In the genomic region with DNA sequence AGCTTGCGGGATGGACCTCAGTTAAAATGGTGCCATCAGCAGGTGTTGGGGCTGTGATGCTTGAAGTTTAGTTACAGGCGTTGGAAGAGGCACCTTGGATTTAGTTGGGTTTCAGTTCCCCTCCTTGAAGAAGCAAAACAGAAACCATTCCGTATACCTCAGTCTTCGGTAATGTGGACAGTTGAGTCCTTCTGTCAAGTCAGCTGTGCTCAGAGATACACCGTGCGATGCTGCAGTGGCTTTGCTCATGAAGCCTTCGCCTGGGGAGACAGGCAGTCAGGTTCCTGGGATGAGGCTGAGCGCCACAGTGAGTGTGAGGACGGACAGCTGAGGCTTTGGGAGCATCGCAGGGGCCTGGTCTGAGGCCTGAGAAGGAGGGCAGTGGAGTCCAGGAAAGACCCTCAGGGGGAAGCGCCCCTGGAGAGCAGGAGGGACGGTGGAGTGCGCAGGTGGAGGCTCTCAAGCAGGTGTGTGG, we compare ENCODE assay signal across 8 cellular contexts. TPM values are rescaled to one million over a fixed set of nuclear protein-coding genes. Genes with fewer than 3 reads are reported as not detected.
DNase-seq lines count a peak whose midpoint lies in the region; ATAC-seq, FAIRE-seq and TF ChIP-seq lines count a peak whose summit lies in the region.

No MANE protein-coding gene starts in this region.

- H3K4me1 ChIP-seq in K562 (replicated peaks in 1 of 2; ENCODE audit: control insufficient read depth in 2 of 2, insufficient read depth in 2 of 2, low read length in 2 of 2) (peaks cover 17 to 36% of the 10 kb centered on the region in 2 experiments; a peak in 4 of 5 replicates), HAP-1 (peaks cover 8% of the 10 kb centered on the region)

- peaks cover 55% of the 10 kb centered on the region for H3K4me1 Mint-ChIP-seq in activated CD4-positive, alpha-beta memory T cell treated with anti-CD3 and anti-CD28 coated beads, Interleukin-2, amount 10 ng/mL, durations not matched to agents 7 days and 5 days

- TF ChIP-seq RAD21 in K562 (CRISPR knock-in tag; conservative IDR thresholded peaks at IDR 0.05 in 1 of 2, IDR thresholded peaks at IDR 0.05 in 1 of 2) = no peak

- H3K27me3 ChIP-seq in K562 (ENCODE audit: control insufficient read depth in 2 of 2, insufficient read depth in 2 of 2, low read length in 2 of 2) (no peaks in the 10 kb centered on the region), HAP-1 (ENCODE audit: low read depth) (no peaks in the 10 kb centered on the region)

- POLR2A ChIA-PET in K562 (lab: Yijun Ruan, JAX) = interaction anchor here (0.7 to 1.2 kb wide), 6 partner anchors 20 to 675 kb away, joined by 3 to 7 read pairs (median 3); no protein-coding TSS in a partner anchor
- POLR2A ChIA-PET in activated CD4-positive, alpha-beta memory T cell treated with anti-CD3 and anti-CD28 coated beads, Interleukin-2, amount 10 ng/mL, durations not matched to agents 7 days and 5 days (lab: Charles Lee) = no interaction called here

- in situ Hi-C loops in K562 (cut with MboI) (no loop called here), HAP-1 (cut with MboI; ENCODE audit: low sequenced_read_pairs) (no loop called here)

- DNase-seq in K562 (ENCODE audit: extremely low read depth in 1 of 4, low spot score in 3 of 4) = peak in 2 of 4 experiments; percentile 22 to 32
- DNase-seq in activated CD4-positive, alpha-beta memory T cell treated with anti-CD3 and anti-CD28 coated beads, Interleukin-2, amount 10 ng/mL, durations not matched to agents 7 days and 5 days = no peak
- DNase-seq in HAP-1 (ENCODE audit: low spot score in 2 of 2) = no peak
- no peak for DNase-seq in kidney glomerular epithelial cell (lab: John Stamatoyannopoulos, UW)

- H3K79me2 ChIP-seq in K562 (ENCODE audit: control insufficient read depth, insufficient read depth, low read length) = peaks cover 23% of the 10 kb centered on the region

- peaks cover 8% of the 10 kb centered on the region for H4K20me1 ChIP-seq in K562 (replicated peaks; ENCODE audit: control insufficient read depth, insufficient read depth, low read length)

- no peak overlapping the region for H3K27ac ChIP-seq in K562 (ENCODE audit: extremely low read depth, low read depth, low read length)

- 59% methylated on average over 9 of the region's 13 CpGs for WGBS in K562 (ENCODE audit: insufficient coverage, low coverage, missing lambda C conversion rate)

- TF ChIP-seq EP300 in K562 (IDR thresholded peaks at IDR 0.05; ENCODE audit: low read length) = no peak

- H3K9me1 ChIP-seq in K562 (ENCODE audit: control insufficient read depth, insufficient read depth, low read length) = no peaks in the 10 kb centered on the region

- no peak overlapping the region for H2AFZ ChIP-seq in K562 (ENCODE audit: low read depth, low read length)

- H3K27me3 Mint-ChIP-seq in activated CD4-positive, alpha-beta memory T cell treated with anti-CD3 and anti-CD28 coated beads, Interleukin-2, amount 10 ng/mL, durations not matched to agents 7 days and 5 days = no peaks in the 10 kb centered on the region

- TF ChIP-seq CTCF in K562 (IDR thresholded peaks at IDR 0.05 in 2 of 3, conservative IDR thresholded peaks at IDR 0.05 in 1 of 3; ENCODE audit: insufficient read depth in 2 of 3, low read depth in 1 of 3, low read length in 3 of 3) = no peak

- H3K4me3 ChIP-seq in K562 = no peak overlapping the region
- H3K4me3 ChIP-seq in HAP-1 = no peak overlapping the region

- CTCF ChIA-PET in K562 (lab: Yijun Ruan, JAX; ENCODE audit: low intra/inter-chr PET ratio) = no interaction called here
- CTCF ChIA-PET in activated CD4-positive, alpha-beta memory T cell treated with anti-CD3 and anti-CD28 coated beads, Interleukin-2, amount 10 ng/mL, durations not matched to agents 7 days and 5 days (lab: Charles Lee) = no interaction called here

- H3K9me3 ChIP-seq in K562 (replicated peaks; ENCODE audit: control insufficient read depth, insufficient read depth, low read depth, low read length) (no peaks in the 10 kb centered on the region), HAP-1 (no peaks in the 10 kb centered on the region)

- H3K36me3 ChIP-seq in K562 (ENCODE audit: control insufficient read depth, insufficient read depth, low read length) (peaks cover 32% of the 10 kb centered on the region), HAP-1 (replicated peaks) (peaks cover 31% of the 10 kb centered on the region)

- no peak overlapping the region for H3K27ac Mint-ChIP-seq in activated CD4-positive, alpha-beta memory T cell treated with anti-CD3 and anti-CD28 coated beads, Interleukin-2, amount 10 ng/mL, durations not matched to agents 7 days and 5 days

- intact Hi-C loops in K562 (cut with micrococcal nuclease) = no loop called here

- ATAC-seq in GM18498 (IDR thresholded peaks at IDR 0.05; ENCODE audit: unreplicated experiment) (peak; percentile 83), GM19463 (IDR thresholded peaks at IDR 0.05; ENCODE audit: unreplicated experiment) (peak; percentile 77), HG03378 (IDR thresholded peaks at IDR 0.05; ENCODE audit: unreplicated experiment) (peak; percentile 81), K562 (peak; percentile 38), HG02610 (IDR thresholded peaks at IDR 0.05; ENCODE audit: unreplicated experiment) (no peak)

- H3K36me3 Mint-ChIP-seq in activated CD4-positive, alpha-beta memory T cell treated with anti-CD3 and anti-CD28 coated beads, Interleukin-2, amount 10 ng/mL, durations not matched to agents 7 days and 5 days (ENCODE audit: low read depth) = peaks cover 36% of the 10 kb centered on the region

- BruUV-seq in K562 (replicated peaks; lab: Mats Ljungman, UMichigan) = no TSS peak

- no peak overlapping the region for H3K4me3 Mint-ChIP-seq in activated CD4-positive, alpha-beta memory T cell treated with anti-CD3 and anti-CD28 coated beads, Interleukin-2, amount 10 ng/mL, durations not matched to agents 7 days and 5 days

- no peak for FAIRE-seq in K562 (lab: Jason Lieb, UNC)

- no peak overlapping the region for H3K4me2 ChIP-seq in K562 (ENCODE audit: insufficient read depth, low read length)

- peak; percentile 18; the same call in 1 of the 2 replicates for TF ChIP-seq POLR2A in K562 (conservative IDR thresholded peaks at IDR 0.05)

- no peaks in the 10 kb centered on the region for H3K9me3 Mint-ChIP-seq in activated CD4-positive, alpha-beta memory T cell treated with anti-CD3 and anti-CD28 coated beads, Interleukin-2, amount 10 ng/mL, durations not matched to agents 7 days and 5 days

- H3K9ac ChIP-seq in K562 (ENCODE audit: insufficient read depth in 1 of 2, low read depth in 2 of 2, low read length in 2 of 2) = peak overlapping the region in 1 of 2 experiments; percentile 62; a peak in 2 of 4 replicates

TF ChIP-seq in K562, 482 proteins besides CTCF, POLR2A, EP300 and RAD21 (continues in another document):
- TF ChIP-seq, protein P1, sequence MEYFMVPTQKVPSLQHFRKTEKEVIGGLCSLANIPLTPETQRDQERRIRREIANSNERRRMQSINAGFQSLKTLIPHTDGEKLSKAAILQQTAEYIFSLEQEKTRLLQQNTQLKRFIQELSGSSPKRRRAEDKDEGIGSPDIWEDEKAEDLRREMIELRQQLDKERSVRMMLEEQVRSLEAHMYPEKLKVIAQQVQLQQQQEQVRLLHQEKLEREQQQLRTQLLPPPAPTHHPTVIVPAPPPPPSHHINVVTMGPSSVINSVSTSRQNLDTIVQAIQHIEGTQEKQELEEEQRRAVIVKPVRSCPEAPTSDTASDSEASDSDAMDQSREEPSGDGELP (CRISPR knock-in tag; IDR thresholded peaks at IDR 0.05; ENCODE audit: borderline replicate concordance) = peak; percentile 38; the same call in 1 of the 2 replicates

RNA-seq across cellular contexts. Expression of a gene that starts 7.4 kb away (rescaled TPM):
- 426 and 544 TPM in 2 replicates for total RNA-seq in K562 (2011; cell fraction: chromatin; rRNA removed; ENCODE audit: low replicate concordance)
- total RNA-seq in K562 (2011; cell fraction: nucleolus; rRNA removed) = 304 and 396 TPM in 2 replicates
- total RNA-seq in K562 (2011; cell fraction: nucleoplasm; rRNA removed) = 538 and 566 TPM in 2 replicates
- total RNA-seq in K562 (2014; rRNA removed) = 1,828 and 1,851 TPM in 2 replicates
- total RNA-seq in K562 (2014; rRNA removed; fragmentation: Illumina TruSeq; extraction: Trizol) = 1,816 and 1,953 TPM in 2 replicates
- total RNA-seq in K562 (2015; rRNA removed; fragmentation: Illumina TruSeq; extraction: Trizol) = 1,595 and 1,687 TPM in 2 replicates
- total RNA-seq in K562 (2021) = 1,900 and 2,011 TPM in 2 replicates
- 2,715 and 3,820 TPM in 2 replicates for polyA plus RNA-seq in K562 (2011; rRNA removed)
- polyA plus RNA-seq in K562 (2011; cell fraction: cytosol; rRNA removed) = 1,510 and 2,406 TPM in 2 replicates
- polyA plus RNA-seq in K562 (2011; cell fraction: nucleus; rRNA removed) = 920 and 1,503 TPM in 2 replicates
- polyA plus RNA-seq in K562 (2012) = 1,349 and 2,558 TPM in 2 replicates
- polyA plus RNA-seq in K562 (2014; fragmentation: Illumina TruSeq; extraction: Trizol) = 2,154 and 2,300 TPM in 2 replicates
- polyA plus RNA-seq in K562 (2014; fragmentation: Nextera tagmentation; extraction: Ambion mirVana) = 1,000 to 10,000 TPM; 3,304 to 3,469 TPM
- polyA plus RNA-seq in K562 (2014; rRNA removed) = 2,326 and 2,761 TPM in 2 replicates
- 3,000 and 3,145 TPM in 2 replicates for polyA minus RNA-seq in K562 (2011; rRNA and poly(A)+ RNA removed)
- 636 and 826 TPM in 2 replicates for polyA minus RNA-seq in K562 (2011; cell fraction: cytosol; rRNA and poly(A)+ RNA removed)
- polyA minus RNA-seq in K562 (2011; cell fraction: nucleus; rRNA and poly(A)+ RNA removed) = 110 and 239 TPM in 2 replicates
- 100 to 1,000 TPM; 932 to 936 TPM for total RNA-seq in activated CD4-positive, alpha-beta memory T cell treated with anti-CD3 and anti-CD28 coated beads, Interleukin-2, amount 10 ng/mL, durations not matched to agents 7 days and 5 days

RNA-seq across cellular contexts. Expression of a gene that starts 40.2 kb away (rescaled TPM):
- total RNA-seq in K562 (2011; cell fraction: chromatin; rRNA removed; ENCODE audit: low replicate concordance) = 42.7 and 128 TPM in 2 replicates
- total RNA-seq in K562 (2011; cell fraction: nucleolus; rRNA removed) = 25.8 and 32.5 TPM in 2 replicates
- total RNA-seq in K562 (2011; cell fraction: nucleoplasm; rRNA removed) = 46.3 and 62.1 TPM in 2 replicates
- total RNA-seq in K562 (2014; rRNA removed) = 24.6 and 25.8 TPM in 2 replicates
- 35.0 and 38.5 TPM in 2 replicates for total RNA-seq in K562 (2014; rRNA removed; fragmentation: Illumina TruSeq; extraction: Trizol)
- total RNA-seq in K562 (2015; rRNA removed; fragmentation: Illumina TruSeq; extraction: Trizol) = 29.1 and 32.7 TPM in 2 replicates
- 24.4 and 25.0 TPM in 2 replicates for total RNA-seq in K562 (2021)
- 48.8 and 54.6 TPM in 2 replicates for polyA plus RNA-seq in K562 (2011; rRNA removed)
- 13.2 and 34.8 TPM in 2 replicates for polyA plus RNA-seq in K562 (2011; cell fraction: cytosol; rRNA removed)
- polyA plus RNA-seq in K562 (2011; cell fraction: nucleus; rRNA removed) = 83.4 and 119 TPM in 2 replicates
- 22.5 and 23.5 TPM in 2 replicates for polyA plus RNA-seq in K562 (2012)
- 29.7 and 34.9 TPM in 2 replicates for polyA plus RNA-seq in K562 (2014; fragmentation: Illumina TruSeq; extraction: Trizol)
- polyA plus RNA-seq in K562 (2014; fragmentation: Nextera tagmentation; extraction: Ambion mirVana) = 10 to 100 TPM; 22.2 to 24.7 TPM
- 30.3 and 30.8 TPM in 2 replicates for polyA plus RNA-seq in K562 (2014; rRNA removed)
- 34.8 and 38.8 TPM in 2 replicates for polyA minus RNA-seq in K562 (2011; rRNA and poly(A)+ RNA removed)
- 10.6 and 13.2 TPM in 2 replicates for polyA minus RNA-seq in K562 (2011; cell fraction: cytosol; rRNA and poly(A)+ RNA removed)
- 14.7 and 29.1 TPM in 2 replicates for polyA minus RNA-seq in K562 (2011; cell fraction: nucleus; rRNA and poly(A)+ RNA removed)
- total RNA-seq in activated CD4-positive, alpha-beta memory T cell treated with anti-CD3 and anti-CD28 coated beads, Interleukin-2, amount 10 ng/mL, durations not matched to agents 7 days and 5 days = 10 to 100 TPM; 22.4 to 23.0 TPM
